ENCODE assay signal across 1 cellular context in genomic region chr6:168631589-168631988, GRCh38.
TF ChIP-seq lines count a peak whose summit lies in the region.

No MANE protein-coding gene starts in this region.

TF ChIP-seq in H1, 55 proteins besides CTCF, POLR2A, EP300 and RAD21 (continued from another document):
- TF ChIP-seq E2F6 (IDR thresholded peaks at IDR 0.05) (no peak), CEBPB (IDR thresholded peaks at IDR 0.05; ENCODE audit: low read depth, low read length) (no peak), RNF2 (IDR thresholded peaks at IDR 0.05; ENCODE audit: borderline replicate concordance, low read depth, low read length, missing control alignments, poor library complexity, severe bottlenecking) (no peak)
